9 cellular contexts compared by ENCODE assay signal in the genomic region with DNA sequence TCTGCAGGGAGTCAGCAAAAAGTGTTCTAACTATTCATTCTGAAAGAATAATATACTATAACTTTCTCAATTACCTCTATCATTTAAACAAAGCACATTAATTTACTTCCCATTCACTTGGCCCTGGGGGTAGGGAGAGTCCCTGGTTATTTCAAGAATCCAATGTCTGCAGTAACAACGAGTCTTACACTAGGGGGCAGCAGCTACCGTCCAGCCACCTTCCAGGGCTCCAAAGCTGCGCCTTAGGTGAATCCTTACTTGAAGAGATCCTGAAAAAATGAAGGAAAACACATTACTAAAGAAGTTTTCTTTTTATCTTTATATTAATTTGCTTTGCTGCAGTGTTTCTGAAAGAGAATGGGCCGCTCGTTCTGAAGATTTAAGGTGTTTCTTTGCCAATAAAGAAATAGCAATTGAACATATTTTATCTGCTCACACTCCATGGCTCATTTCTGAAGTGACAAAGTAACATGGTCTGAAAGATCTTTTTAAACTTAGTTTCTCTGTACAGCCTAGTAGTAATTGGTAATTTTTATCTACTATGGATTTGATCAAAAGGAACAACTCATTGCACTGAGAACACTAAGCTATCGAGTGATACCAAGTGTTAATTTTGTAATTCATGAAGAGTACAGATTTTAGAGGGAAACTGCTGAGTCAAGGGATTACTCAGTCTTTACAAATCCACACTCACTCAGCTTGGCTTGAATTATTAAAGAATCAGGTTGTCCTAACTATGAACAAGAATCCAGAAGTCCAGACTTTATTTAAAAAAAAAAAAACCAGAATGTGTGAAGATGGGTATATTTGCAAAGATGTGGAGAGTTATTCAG. TPM values are rescaled to one million over a fixed set of nuclear protein-coding genes. Genes with fewer than 3 reads are reported as not detected.
A peak's percentile ranks its signal among the peaks of the same experiment; 100 is the strongest.
DNase-seq lines count a peak whose midpoint lies in the region; ATAC-seq, FAIRE-seq and TF ChIP-seq lines count a peak whose summit lies in the region.
"Had no signal": no experiment of that assay in that cellular context is flagged by ENCODE, and none has a peak within 500 bp of the region (broad histone marks: within the 10 kb centered on the region; RNA-seq: fewer than 3 reads in every experiment).

No MANE protein-coding gene starts in this region.

- H3K27ac ChIP-seq in SJCRH30 (no peak overlapping the region), pancreas (no peak overlapping the region), aorta (ENCODE audit: low read depth in 1 of 2, low read length in 2 of 2) (no peak overlapping the region)

- H3K4me3 ChIP-seq in LNCaP clone FGC (ENCODE audit: low read depth, low read length) = no peak overlapping the region
- no peak overlapping the region for H3K4me3 ChIP-seq in SJCRH30
- H3K4me3 ChIP-seq in pancreas = no peak overlapping the region
- H3K4me3 ChIP-seq in aorta (ENCODE audit: low read length in 2 of 2) = no peak overlapping the region

- TF ChIP-seq CTCF in LNCaP clone FGC (IDR thresholded peaks at IDR 0.05; ENCODE audit: control insufficient read depth, extremely low read depth, insufficient read depth) (peak; percentile 95), pancreas (IDR thresholded peaks at IDR 0.05) (peak; percentile 65 to 92 (median 84))

- WGBS in pancreas, 2 donors = 9 to 10% methylated on average over 6 of the region's 6 CpGs
- WGBS in aorta, 2 donors = 10 to 12% methylated on average over 6 of the region's 6 CpGs

- no peaks in the 10 kb centered on the region for H3K9me3 ChIP-seq in SJCRH30 (replicated peaks)
- H3K9me3 ChIP-seq in pancreas = no peaks in the 10 kb centered on the region
- H3K9me3 ChIP-seq in aorta (ENCODE audit: control insufficient read depth, low read length) = no peaks in the 10 kb centered on the region

- FAIRE-seq in frontal cortex (lab: Jason Lieb, UNC) (peak; percentile 90), pancreas (lab: Jason Lieb, UNC) (peak; percentile 96)

- intact Hi-C loops in pancreas (cut with DNase I) = no loop called here
- intact Hi-C loops in aorta (cut with DNase I) = loop anchor here (10.0 kb wide), 2 partner anchors 338 to 662 kb away; no protein-coding TSS in a partner anchor

- H3K36me3 ChIP-seq in SJCRH30 = no peaks in the 10 kb centered on the region
- no peaks in the 10 kb centered on the region for H3K36me3 ChIP-seq in pancreas
- no peaks in the 10 kb centered on the region for H3K36me3 ChIP-seq in aorta (ENCODE audit: control insufficient read depth in 1 of 2, insufficient read depth in 2 of 2, low read length in 1 of 2)

- DNase-seq in COLO668 (lab: John Stamatoyannopoulos, UW; ENCODE audit: unreplicated experiment) (peak; percentile 44), LNCaP clone FGC (ENCODE audit: low read depth) (peak; percentile 30), SJCRH30 (peak; percentile 64 to 87), frontal cortex (ENCODE audit: low spot score in 2 of 2) (peak in 1 of 2 donors; percentile 60), pancreas (peak; percentile 56 to 73 (median 61)), aorta (peak; percentile 75 to 82)
- peak; percentile 11 for DNase-seq in activated effector memory CD4-positive, alpha-beta T cell treated with Interleukin-2 at 50 U/mL for 16 hours

- no peaks in the 10 kb centered on the region for H3K27me3 ChIP-seq in SJCRH30
- no peaks in the 10 kb centered on the region for H3K27me3 ChIP-seq in pancreas
- no peaks in the 10 kb centered on the region for H3K27me3 ChIP-seq in aorta (ENCODE audit: control insufficient read depth in 1 of 2, insufficient read depth in 2 of 2, low read length in 1 of 2)

- ATAC-seq in GM21447 (IDR thresholded peaks at IDR 0.05; ENCODE audit: unreplicated experiment) = peak; percentile 87
- peak; percentile 84 to 94 (median 90) for ATAC-seq in pancreas
- peak; percentile 95 for ATAC-seq in aorta (ENCODE audit: low FRiP score)

- H3K4me1 ChIP-seq in SJCRH30 (no peaks in the 10 kb centered on the region), pancreas (peaks cover 9 to 12% (median 9%) of the 10 kb centered on the region in 3 donors), aorta (ENCODE audit: control insufficient read depth in 1 of 2, insufficient read depth in 2 of 2, low read length in 2 of 2) (no peaks in the 10 kb centered on the region)

RNA-seq across cellular contexts. Expression of a gene that starts 27.6 kb away (rescaled TPM):
- total RNA-seq in SJCRH30 (2014; rRNA removed; shearing (Covaris generic)) = 3.1 and 4.1 TPM in 2 replicates
- total RNA-seq in frontal cortex = 0.41 TPM
- 10 to 100 TPM in 4 of 6 donors, 1 to 10 TPM in 2; 6.8 to 29.4 (median 10.9) TPM for total RNA-seq in pancreas
- 10 to 100 TPM in 1 of 2 donors, 1 to 10 TPM in 1; 3.8 to 12.1 TPM for polyA plus RNA-seq in pancreas
- total RNA-seq in aorta = 10 to 100 TPM; 12.0 to 49.9 TPM
- polyA plus RNA-seq in aorta = 1 to 10 TPM; 4.3 to 6.3 TPM
- total RNA-seq: T-helper 2 cell treated with Interferon-gamma antibody and Interleukin-4, amounts not matched to agents 100 ng/mL and 5 ng/mL, for 36 hours had no signal

Comparison
In these comparisons a context has a peak if more than half of its experiments do, and no peak if none do; other contexts are left out.
1. intact Hi-C loops: an anchor here in aorta (10.0 kb wide); none called in pancreas.